12 cellular contexts compared by ENCODE assay signal in the genomic region with DNA sequence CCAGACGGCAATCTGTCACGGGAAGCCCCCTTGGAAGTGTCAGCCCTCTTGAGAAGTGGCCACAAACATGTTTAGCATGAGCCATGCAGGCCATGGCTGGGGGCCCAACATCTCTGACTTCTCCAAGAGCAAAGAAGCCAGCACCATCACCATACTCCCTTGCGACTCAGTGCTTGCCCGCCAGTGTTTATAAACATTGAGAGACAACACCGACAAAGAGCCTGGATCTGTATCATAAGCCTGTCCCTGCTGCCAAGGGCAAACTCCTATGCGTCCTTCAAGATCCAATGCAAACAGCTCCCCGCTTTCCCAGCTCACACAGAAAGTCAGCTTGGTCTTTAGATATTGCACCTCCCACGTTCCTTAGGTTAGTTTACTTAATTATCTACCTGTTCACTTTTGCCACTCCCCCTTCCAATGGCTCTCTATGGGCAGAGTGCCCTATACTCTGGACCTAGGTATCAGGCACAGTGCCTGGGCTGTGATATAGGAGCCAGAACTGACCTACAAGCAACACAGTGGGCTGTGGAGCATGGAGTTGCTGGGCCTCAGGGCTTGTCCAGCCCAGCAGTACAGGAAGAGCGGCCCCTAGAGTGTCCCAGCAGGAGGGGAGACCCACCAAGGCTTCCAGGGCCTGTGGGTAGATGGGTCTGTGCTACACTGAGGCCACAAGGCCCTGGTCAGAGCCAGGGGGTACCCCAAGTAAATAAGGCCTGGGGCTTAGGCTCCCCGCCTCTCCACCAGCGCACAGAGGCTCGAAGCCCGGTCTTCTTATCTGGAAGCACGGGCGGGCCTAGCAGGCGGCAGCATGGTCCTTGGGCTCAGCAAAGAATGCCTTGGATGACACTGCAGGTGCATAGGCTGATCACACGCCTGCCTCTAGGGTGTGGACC. TPM values are rescaled to one million over a fixed set of nuclear protein-coding genes. Genes with fewer than 3 reads are reported as not detected.
DNase-seq lines count a peak whose midpoint lies in the region; ATAC-seq and TF ChIP-seq lines count a peak whose summit lies in the region.
"Had no signal": no experiment of that assay in that cellular context is flagged by ENCODE, and none has a peak within 500 bp of the region (broad histone marks: within the 10 kb centered on the region; RNA-seq: fewer than 3 reads in every experiment).

No MANE protein-coding gene starts in this region.

- no peak overlapping the region for H3K4me3 ChIP-seq in mucosa of descending colon
- H3K4me3 ChIP-seq: prostate gland, vagina had no signal

- no peaks in the 10 kb centered on the region for H3K4me1 Mint-ChIP-seq in natural killer cell
- H3K4me1 Mint-ChIP-seq in natural killer cell treated with Interleukin-12 subunit alpha and Interleukin-12 subunit beta and Interleukin-15 and Interleukin-18, amount 100 ng/mL, for 72 hours (ENCODE audit: low read depth in 2 of 2): peaks cover 0 to 3% of the 10 kb centered on the region in 2 donors
- H3K4me1 Mint-ChIP-seq: activated CD4-positive, alpha-beta T cell treated with anti-CD3 and anti-CD28 coated beads, Interleukin-2, amount 10 ng/mL, durations not matched to agents 24 days and 14 days had no signal

- H3K27ac Mint-ChIP-seq in natural killer cell: no peak overlapping the region
- no peak overlapping the region for H3K27ac Mint-ChIP-seq in natural killer cell treated with Interleukin-12 subunit alpha and Interleukin-12 subunit beta and Interleukin-15 and Interleukin-18, amount 100 ng/mL, for 72 hours
- H3K27ac Mint-ChIP-seq: activated CD4-positive, alpha-beta T cell treated with anti-CD3 and anti-CD28 coated beads, Interleukin-2, amount 10 ng/mL, durations not matched to agents 24 days and 14 days had no signal

- peaks cover 9 to 16% of the 10 kb centered on the region in 2 donors for H3K27me3 Mint-ChIP-seq in natural killer cell (ENCODE audit: low read depth in 2 of 2)
- peaks cover 0 to 7% of the 10 kb centered on the region in 2 donors for H3K27me3 Mint-ChIP-seq in natural killer cell treated with Interleukin-12 subunit alpha and Interleukin-12 subunit beta and Interleukin-15 and Interleukin-18, amount 100 ng/mL, for 72 hours

- H3K36me3 ChIP-seq in mucosa of descending colon (ENCODE audit: low read depth): no peaks in the 10 kb centered on the region
- H3K36me3 ChIP-seq: prostate gland, vagina had no signal

- ATAC-seq in natural killer cell (no peak), mucosa of descending colon (no peak), HG02885 (IDR thresholded peaks at IDR 0.05; ENCODE audit: poor library complexity, unreplicated experiment) (no peak), HG03442 (IDR thresholded peaks at IDR 0.05; ENCODE audit: unreplicated experiment) (no peak)
- no peak for ATAC-seq in natural killer cell treated with Interleukin-12 subunit alpha and Interleukin-12 subunit beta and Interleukin-15 and Interleukin-18, amount 100 ng/mL, for 72 hours

- peak; percentile 11 for DNase-seq in natural killer cell
- no peak for DNase-seq in natural killer cell treated with Interleukin-12 subunit alpha and Interleukin-12 subunit beta and Interleukin-15 and Interleukin-18, amount 100 ng/mL, for 72 hours (ENCODE audit: low spot score)
- DNase-seq in ecto neural progenitor cell (ENCODE audit: low spot score): peak; percentile 37
- DNase-seq in mucosa of descending colon: peak in 2 of 3 donors; percentile 2 to 25
- DNase-seq in cerebellar nuclear complex (lab: John Stamatoyannopoulos, UW): no peak
- DNase-seq in T1000 (lab: John Stamatoyannopoulos, UW): no peak
- DNase-seq: activated CD4-positive, alpha-beta T cell treated with anti-CD3 and anti-CD28 coated beads, Interleukin-2, amount 10 ng/mL, durations not matched to agents 24 days and 14 days; stimulated activated CD4-positive, alpha-beta T cell treated with anti-CD3 and anti-CD28 coated beads, Interleukin-1b, Interleukin-23, amount 100 ng/mL, for 48 hours had no signal

- TF ChIP-seq CTCF in natural killer cell (IDR thresholded peaks at IDR 0.05) (no peak), mucosa of descending colon (IDR thresholded peaks at IDR 0.05) (no peak)

- H3K36me3 Mint-ChIP-seq in natural killer cell: no peaks in the 10 kb centered on the region
- no peaks in the 10 kb centered on the region for H3K36me3 Mint-ChIP-seq in natural killer cell treated with Interleukin-12 subunit alpha and Interleukin-12 subunit beta and Interleukin-15 and Interleukin-18, amount 100 ng/mL, for 72 hours

- no peaks in the 10 kb centered on the region for H3K4me1 ChIP-seq in mucosa of descending colon (ENCODE audit: low read depth)
- H3K4me1 ChIP-seq: prostate gland, vagina had no signal

- intact Hi-C loops in natural killer cell (cut with micrococcal nuclease): no loop called here
- intact Hi-C loops in mucosa of descending colon (cut with DNase I, micrococcal nuclease): no loop called here

- H3K4me3 Mint-ChIP-seq in natural killer cell: no peak overlapping the region
- H3K4me3 Mint-ChIP-seq in natural killer cell treated with Interleukin-12 subunit alpha and Interleukin-12 subunit beta and Interleukin-15 and Interleukin-18, amount 100 ng/mL, for 72 hours: no peak overlapping the region
- H3K4me3 Mint-ChIP-seq: activated CD4-positive, alpha-beta T cell treated with anti-CD3 and anti-CD28 coated beads, Interleukin-2, amount 10 ng/mL, durations not matched to agents 24 days and 14 days had no signal

- no peaks in the 10 kb centered on the region for H3K9me3 Mint-ChIP-seq in natural killer cell
- H3K9me3 Mint-ChIP-seq in natural killer cell treated with Interleukin-12 subunit alpha and Interleukin-12 subunit beta and Interleukin-15 and Interleukin-18, amount 100 ng/mL, for 72 hours: no peaks in the 10 kb centered on the region
- H3K9me3 Mint-ChIP-seq: activated CD4-positive, alpha-beta T cell treated with anti-CD3 and anti-CD28 coated beads, Interleukin-2, amount 10 ng/mL, durations not matched to agents 24 days and 14 days had no signal

- no peaks in the 10 kb centered on the region for H3K9me3 ChIP-seq in mucosa of descending colon
- H3K9me3 ChIP-seq: prostate gland, vagina had no signal

RNA-seq across cellular contexts. Expression of a gene that starts 37.7 kb away (rescaled TPM):
- total RNA-seq in natural killer cell (under 1 TPM in 1 of 3 donors, not detected in 2; 0.70 TPM), mucosa of descending colon (1 to 10 TPM in 1 of 3 donors, under 1 TPM in 2; 0.35 to 2.2 (median 0.87) TPM)
- total RNA-seq in natural killer cell treated with Interleukin-12 subunit alpha and Interleukin-12 subunit beta and Interleukin-15 and Interleukin-18, amount 100 ng/mL, for 72 hours: under 1 TPM in 1 of 2 donors, not detected in 1; 0.10 TPM

Comparison
In these comparisons a context has a peak if more than half of its experiments do, and no peak if none do; other contexts are left out.
1. DNase-seq: peak in natural killer cell (single experiment), ecto neural progenitor cell (single experiment) and mucosa of descending colon (2 of 3); none in natural killer cell treated with Interleukin-12 subunit alpha and Interleukin-12 subunit beta and Interleukin-15 and Interleukin-18, amount 100 ng/mL, for 72 hours (single experiment), cerebellar nuclear complex (0 of 2) and T1000 (single experiment).